ENCODE assay signal across 18 cellular contexts in genomic region chr4:86641516-86642090, GRCh38.
"Had no signal": no experiment of that assay in that cellular context is flagged by ENCODE, and none has a peak within 500 bp of the region (broad histone marks: within the 10 kb centered on the region; RNA-seq: fewer than 3 reads in every experiment).

No MANE protein-coding gene starts in this region.

- H3K27ac Mint-ChIP-seq: activated B cell treated with CpG ODN at 0.5 μM for 24 hours; activated CD4-positive, alpha-beta T cell treated with anti-CD3 and anti-CD28 coated beads, Interleukin-2, amount 10 ng/mL, durations not matched to agents 7 days and 5 days; activated T-helper 2 cell treated with anti-CD3 and anti-CD28 coated beads, Interferon-gamma antibody, Interleukin-2, Interleukin-4, amounts not matched to agents 10 μg/mL and 5 μg/mL and 100 μg/mL, durations not matched to agents 14 hours and 24 hours and 36 hours; stimulated activated naive CD8-positive, alpha-beta T cell treated with anti-CD3 and anti-CD28 coated beads, Interleukin-15, amount 100 ng/mL, for 72 hours had no signal

- H3K4me3 ChIP-seq: adrenal gland, colonic mucosa, lung, testis had no signal

- H3K27me3 Mint-ChIP-seq: activated B cell treated with CpG ODN at 0.5 μM for 24 hours; activated CD4-positive, alpha-beta T cell treated with anti-CD3 and anti-CD28 coated beads, Interleukin-2, amount 10 ng/mL, durations not matched to agents 7 days and 5 days; stimulated activated naive CD8-positive, alpha-beta T cell treated with anti-CD3 and anti-CD28 coated beads, Interleukin-15, amount 100 ng/mL, for 72 hours had no signal

- H2AFZ ChIP-seq: parathyroid adenoma had no signal

- H3K36me3 ChIP-seq: adrenal gland, colonic mucosa had no signal

- DNase-seq: activated B cell treated with CpG ODN at 0.5 μM for 24 hours; activated CD4-positive, alpha-beta T cell treated with anti-CD3 and anti-CD28 coated beads, Interleukin-2, amount 10 ng/mL, durations not matched to agents 7 days and 5 days; activated naive CD4-positive, alpha-beta T cell treated with anti-CD3 and anti-CD28 coated beads, Interleukin-2, amount 50 U/mL, for 16 hours; activated T-cell treated with anti-CD3 and anti-CD28 coated beads for 4 hours; adrenal gland; colonic mucosa; effector CD4-positive, alpha-beta T cell; foreskin melanocyte; head of caudate nucleus; left colon; midbrain; stimulated activated CD4-positive, alpha-beta T cell treated with anti-CD3 and anti-CD28 coated beads, Interleukin-4, amount 100 ng/mL, for 1 hour; stimulated activated CD8-positive, alpha-beta memory T cell treated with anti-CD3 and anti-CD28 coated beads, Interleukin-4, amount 100 ng/mL, for 48 hours; stimulated activated naive CD8-positive, alpha-beta T cell treated with anti-CD3 and anti-CD28 coated beads, Interleukin-15, amount 100 ng/mL, for 72 hours; testis had no signal

- ATAC-seq: left colon; stimulated activated naive CD8-positive, alpha-beta T cell treated with anti-CD3 and anti-CD28 coated beads, Interleukin-15, amount 100 ng/mL, for 72 hours had no signal

- H3K27ac ChIP-seq: adrenal gland, colonic mucosa, parathyroid adenoma, testis had no signal

- H3K27me3 ChIP-seq: adrenal gland, colonic mucosa, testis had no signal

- H3K9ac ChIP-seq: parathyroid adenoma had no signal

- H3K79me2 ChIP-seq: parathyroid adenoma had no signal

- H3K9me3 ChIP-seq: adrenal gland, colonic mucosa, testis had no signal

- H3K9me3 Mint-ChIP-seq: activated B cell treated with CpG ODN at 0.5 μM for 24 hours; activated CD4-positive, alpha-beta T cell treated with anti-CD3 and anti-CD28 coated beads, Interleukin-2, amount 10 ng/mL, durations not matched to agents 7 days and 5 days; activated T-helper 2 cell treated with anti-CD3 and anti-CD28 coated beads, Interferon-gamma antibody, Interleukin-2, Interleukin-4, amounts not matched to agents 10 μg/mL and 5 μg/mL and 100 μg/mL, durations not matched to agents 14 hours and 24 hours and 36 hours had no signal

- H3K4me3 Mint-ChIP-seq: activated B cell treated with CpG ODN at 0.5 μM for 24 hours; activated CD4-positive, alpha-beta T cell treated with anti-CD3 and anti-CD28 coated beads, Interleukin-2, amount 10 ng/mL, durations not matched to agents 7 days and 5 days; stimulated activated naive CD8-positive, alpha-beta T cell treated with anti-CD3 and anti-CD28 coated beads, Interleukin-15, amount 100 ng/mL, for 72 hours had no signal

- H3K4me1 ChIP-seq: adrenal gland, colonic mucosa, parathyroid adenoma, testis had no signal

- H3K4me1 Mint-ChIP-seq: activated B cell treated with CpG ODN at 0.5 μM for 24 hours; activated CD4-positive, alpha-beta T cell treated with anti-CD3 and anti-CD28 coated beads, Interleukin-2, amount 10 ng/mL, durations not matched to agents 7 days and 5 days; stimulated activated naive CD8-positive, alpha-beta T cell treated with anti-CD3 and anti-CD28 coated beads, Interleukin-15, amount 100 ng/mL, for 72 hours had no signal
